24 cellular contexts compared by ENCODE assay signal in the genomic region with DNA sequence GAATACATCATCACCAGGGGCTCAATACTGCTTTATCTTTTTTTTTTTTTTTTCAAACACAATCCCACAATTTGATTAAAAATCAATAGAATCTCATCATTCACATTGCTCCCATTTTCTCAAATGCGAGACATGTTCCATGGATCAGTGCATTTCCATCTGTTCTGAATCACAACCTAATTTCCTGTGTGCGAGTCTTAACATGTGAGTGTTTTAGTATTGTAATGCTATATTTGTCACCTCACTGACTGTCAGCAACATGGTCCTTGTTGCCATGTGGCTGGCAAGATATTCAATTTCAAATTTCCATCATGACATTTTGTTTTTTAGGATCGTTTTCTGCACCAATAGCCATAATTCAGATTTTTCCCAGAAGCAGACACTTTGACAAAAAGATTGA.
"Had no signal": no experiment of that assay in that cellular context is flagged by ENCODE, and none has a peak within 500 bp of the region (broad histone marks: within the 10 kb centered on the region; RNA-seq: fewer than 3 reads in every experiment).

No MANE protein-coding gene starts in this region.

- ATAC-seq: effector memory CD8-positive, alpha-beta T cell; esophagus mucosa; gastrocnemius medialis; left ventricle myocardium superior; lower lobe of right lung; natural killer cell; psoas muscle; right cardiac atrium; stimulated activated memory B cell treated with anti-CD40 and anti-IgM and Interleukin-4, amounts not matched to agents 10 μg/mL and 1 μg/mL and 100 μg/mL, for 72 hours; upper lobe of right lung had no signal

- H3K27ac ChIP-seq: gastrocnemius medialis, lower lobe of right lung, ovary, psoas muscle, sigmoid colon, thoracic aorta, tibial nerve, upper lobe of right lung, uterus had no signal

- H3K27me3 ChIP-seq: gastrocnemius medialis, ovary, sigmoid colon, tibial nerve, upper lobe of right lung, uterus had no signal

- DNase-seq: cortex of kidney; effector memory CD8-positive, alpha-beta T cell; foreskin fibroblast; gastrocnemius medialis; head of caudate nucleus; left ventricle myocardium superior; lower lobe of right lung; natural killer cell; occipital lobe; ovary; posterior cingulate gyrus; psoas muscle; right cardiac atrium; sigmoid colon; stimulated activated CD4-positive, alpha-beta T cell treated with anti-CD3 and anti-CD28 coated beads, Interleukin-2, amount 100 ng/mL, for 24 hours; stimulated activated CD4-positive, alpha-beta T cell treated with anti-CD3 and anti-CD28 coated beads, Interleukin-4, amount 100 ng/mL, for 4 hours; upper lobe of right lung; uterus had no signal

- H3K4me1 ChIP-seq: gastrocnemius medialis, lower lobe of right lung, psoas muscle, sigmoid colon, tibial nerve, upper lobe of right lung, uterus had no signal

- H3K4me3 ChIP-seq: gastrocnemius medialis, lower lobe of right lung, ovary, psoas muscle, sigmoid colon, thoracic aorta, tibial nerve, upper lobe of right lung, uterus had no signal

- H3K9me3 ChIP-seq: lower lobe of right lung, ovary, psoas muscle, thoracic aorta, tibial nerve, upper lobe of right lung, uterus had no signal

- FAIRE-seq: endometrium, keratinocyte had no signal

- H3K36me3 ChIP-seq: gastrocnemius medialis, lower lobe of right lung, ovary, sigmoid colon, thoracic aorta, tibial nerve, upper lobe of right lung, uterus had no signal
